In genomic region chr21:42006765-42007164, GRCh38 we compare ENCODE assay signal across 17 cellular contexts.
"Had no signal": no experiment of that assay in that cellular context is flagged by ENCODE, and none has a peak within 500 bp of the region (broad histone marks: within the 10 kb centered on the region; RNA-seq: fewer than 3 reads in every experiment).

No MANE protein-coding gene starts in this region.

- H3K36me3 ChIP-seq: ovary, sigmoid colon had no signal

- H3K27me3 ChIP-seq: ovary, sigmoid colon, thyroid gland had no signal

- H3K27ac Mint-ChIP-seq: activated naive CD8-positive, alpha-beta T cell treated with anti-CD3 and anti-CD28 coated beads, Interleukin-2, amount 10 ng/mL, durations not matched to agents 7 days and 5 days had no signal

- H3K9me3 ChIP-seq: ovary, sigmoid colon, thyroid gland had no signal

- ATAC-seq: left lobe of liver had no signal

- H3K4me3 Mint-ChIP-seq: activated CD4-positive, alpha-beta memory T cell treated with anti-CD3 and anti-CD28 coated beads for 36 hours; activated naive CD8-positive, alpha-beta T cell treated with anti-CD3 and anti-CD28 coated beads, Interleukin-2, amount 10 ng/mL, durations not matched to agents 7 days and 5 days; memory B cell had no signal

- H3K4me3 ChIP-seq: ovary, sigmoid colon, thyroid gland had no signal

- H3K27ac ChIP-seq: ovary, sigmoid colon, thyroid gland had no signal

- FAIRE-seq: colon, islet of Langerhans, urothelium cell line had no signal

- DNase-seq: activated CD4-positive, alpha-beta memory T cell treated with anti-CD3 and anti-CD28 coated beads for 36 hours; activated CD8-positive, alpha-beta memory T cell treated with anti-CD3 and anti-CD28 coated beads, Interleukin-2, amount 50 U/mL, for 48 hours; activated naive CD8-positive, alpha-beta T cell treated with anti-CD3 and anti-CD28 coated beads, Interleukin-2, amount 10 ng/mL, durations not matched to agents 7 days and 5 days; aorta; foreskin melanocyte; ovary; sigmoid colon; stimulated activated CD4-positive, alpha-beta T cell treated with anti-CD3 and anti-CD28 coated beads, Interleukin-2, amount 100 ng/mL, for 48 hours; stimulated activated CD8-positive, alpha-beta memory T cell treated with anti-CD3 and anti-CD28 coated beads, Interleukin-4, amount 100 ng/mL, for 48 hours; T-helper 9 cell; thyroid gland had no signal

- H3K27me3 Mint-ChIP-seq: activated CD4-positive, alpha-beta memory T cell treated with anti-CD3 and anti-CD28 coated beads for 36 hours; memory B cell had no signal

- H3K9me3 Mint-ChIP-seq: activated CD4-positive, alpha-beta memory T cell treated with anti-CD3 and anti-CD28 coated beads for 36 hours; activated naive CD8-positive, alpha-beta T cell treated with anti-CD3 and anti-CD28 coated beads, Interleukin-2, amount 10 ng/mL, durations not matched to agents 7 days and 5 days; memory B cell; neural crest cell had no signal
